Comparison of ENCODE assay signal across 12 cellular contexts in genomic region chr3:18440053-18440768, GRCh38. TPM values are rescaled to one million over a fixed set of nuclear protein-coding genes. Genes with fewer than 3 reads are reported as not detected.
DNase-seq lines count a peak whose midpoint lies in the region; ATAC-seq and TF ChIP-seq lines count a peak whose summit lies in the region.
"Had no signal": no experiment of that assay in that cellular context is flagged by ENCODE, and none has a peak within 500 bp of the region (broad histone marks: within the 10 kb centered on the region; RNA-seq: fewer than 3 reads in every experiment).

No MANE protein-coding gene starts in this region.

- peaks cover 31 to 75% of the 10 kb centered on the region in 2 donors for H3K36me3 Mint-ChIP-seq in activated T-cell treated with anti-CD3 and anti-CD28 coated beads, Interleukin-2, amount 50 U/mL, for 72 hours (ENCODE audit: insufficient read depth in 2 of 2)
- no peaks in the 10 kb centered on the region for H3K36me3 Mint-ChIP-seq in neural progenitor cell

- no peak overlapping the region for H2AFZ ChIP-seq in neural progenitor cell (replicated peaks)

- peaks cover 52% of the 10 kb centered on the region for H3K27me3 ChIP-seq in neural progenitor cell

- H3K36me3 ChIP-seq in neural progenitor cell, result no peaks in the 10 kb centered on the region
- H3K36me3 ChIP-seq: HAP-1, heart left ventricle, stomach had no signal

- no peak for TF ChIP-seq CTCF in neural progenitor cell (IDR thresholded peaks at IDR 0.05)

- H3K4me1 Mint-ChIP-seq in activated T-cell treated with anti-CD3 and anti-CD28 coated beads, Interleukin-2, amount 50 U/mL, for 72 hours (ENCODE audit: low read depth), result no peaks in the 10 kb centered on the region
- peaks cover 3% of the 10 kb centered on the region for H3K4me1 Mint-ChIP-seq in neural progenitor cell

- no peaks in the 10 kb centered on the region for H3K4me1 ChIP-seq in neural progenitor cell

- H4K20me1 ChIP-seq in neural progenitor cell (ENCODE audit: low read depth), result peaks cover 9% of the 10 kb centered on the region

- no peak for DNase-seq in activated T-cell treated with anti-CD3 and anti-CD28 coated beads, Interleukin-2, amount 50 U/mL, for 72 hours
- DNase-seq in activated T-cell treated with anti-CD3 and anti-CD28 coated beads for 4 hours, result no peak
- peak; percentile 44 for DNase-seq in NCI-H69 (lab: John Stamatoyannopoulos, UW)
- DNase-seq in astrocyte of the hippocampus (ENCODE audit: low read depth, low spot score), result peak; percentile 17
- DNase-seq in superior temporal gyrus (ENCODE audit: extremely low spot score), result peak; percentile 26
- DNase-seq in neural progenitor cell (ENCODE audit: low spot score), result no peak
- DNase-seq in HT-29 (ENCODE audit: low spot score), result no peak
- DNase-seq: effector CD4-positive, alpha-beta T cell; heart left ventricle; stomach had no signal

- no peak overlapping the region for H3K27ac ChIP-seq in neural progenitor cell
- H3K27ac ChIP-seq: heart left ventricle, stomach had no signal

- H3K79me2 ChIP-seq in neural progenitor cell (ENCODE audit: low read depth), result no peaks in the 10 kb centered on the region

- H3F3A ChIP-seq in neural progenitor cell (ENCODE audit: low read depth), result peaks cover 19% of the 10 kb centered on the region

- no peak overlapping the region for H3K4me3 ChIP-seq in neural progenitor cell
- H3K4me3 ChIP-seq: HAP-1, stomach had no signal

- ATAC-seq in activated T-cell treated with anti-CD3 and anti-CD28 coated beads, Interleukin-2, amount 50 U/mL, for 72 hours (replicated peaks in 1 of 2), result no peak
- no peak for ATAC-seq in HG02973 (IDR thresholded peaks at IDR 0.05; ENCODE audit: unreplicated experiment)
- ATAC-seq: heart left ventricle had no signal

- no peak overlapping the region for H3K9ac ChIP-seq in neural progenitor cell

- no peaks in the 10 kb centered on the region for H3K9me3 Mint-ChIP-seq in activated T-cell treated with anti-CD3 and anti-CD28 coated beads, Interleukin-2, amount 50 U/mL, for 72 hours
- no peaks in the 10 kb centered on the region for H3K9me3 Mint-ChIP-seq in neural progenitor cell

- H3K9me3 ChIP-seq in neural progenitor cell (ENCODE audit: low read depth), result no peaks in the 10 kb centered on the region
- H3K9me3 ChIP-seq: HAP-1, heart left ventricle, stomach had no signal

- H3K27me3 Mint-ChIP-seq in activated T-cell treated with anti-CD3 and anti-CD28 coated beads, Interleukin-2, amount 50 U/mL, for 72 hours (ENCODE audit: low read depth), result no peaks in the 10 kb centered on the region
- peaks cover 16% of the 10 kb centered on the region for H3K27me3 Mint-ChIP-seq in neural progenitor cell (ENCODE audit: insufficient read depth, low read depth)

- peak overlapping the region; percentile 81 to 89 for H3K4me3 Mint-ChIP-seq in activated T-cell treated with anti-CD3 and anti-CD28 coated beads, Interleukin-2, amount 50 U/mL, for 72 hours
- H3K4me3 Mint-ChIP-seq in neural progenitor cell, result no peak overlapping the region

- H3K4me2 ChIP-seq in neural progenitor cell, result no peak overlapping the region

- peak overlapping the region; percentile 97 for H3K27ac Mint-ChIP-seq in activated T-cell treated with anti-CD3 and anti-CD28 coated beads, Interleukin-2, amount 50 U/mL, for 72 hours
- no peak overlapping the region for H3K27ac Mint-ChIP-seq in neural progenitor cell

RNA-seq across cellular contexts. Expression of gene SATB1, which starts 15.1 kb away (rescaled TPM):
- 100 to 1,000 TPM; 716 to 962 TPM for total RNA-seq in activated T-cell treated with anti-CD3 and anti-CD28 coated beads, Interleukin-2, amount 50 U/mL, for 72 hours
- 38.2 and 38.6 TPM in 2 replicates for total RNA-seq in neural progenitor cell (ENCODE audit: low replicate concordance)
- 12.6 and 15.1 TPM in 2 replicates for total RNA-seq in HT-29 (2014; rRNA removed; shearing (Covaris generic))

Comparison
In these comparisons a context has a peak if more than half of its experiments do, and no peak if none do; other contexts are left out.
1. DNase-seq: peak in NCI-H69 (single experiment), astrocyte of the hippocampus (single experiment) and superior temporal gyrus (single experiment); none in activated T-cell treated with anti-CD3 and anti-CD28 coated beads, Interleukin-2, amount 50 U/mL, for 72 hours (0 of 2), activated T-cell treated with anti-CD3 and anti-CD28 coated beads for 4 hours (single experiment), neural progenitor cell (single experiment) and HT-29 (single experiment).
2. RNA of gene SATB1, which starts 15.1 kb away (total RNA-seq): 716 to 962 TPM in activated T-cell treated with anti-CD3 and anti-CD28 coated beads, Interleukin-2, amount 50 U/mL, for 72 hours; 38.2 to 38.6 TPM in neural progenitor cell and 12.6 to 15.1 TPM in HT-29; every median in the first group is over 10 times any median in the second.